Comparison of ENCODE assay signal across 23 cellular contexts in genomic region chr14:41806355-41806975, GRCh38.
"Had no signal": no experiment of that assay in that cellular context is flagged by ENCODE, and none has a peak within 500 bp of the region (broad histone marks: within the 10 kb centered on the region; RNA-seq: fewer than 3 reads in every experiment).

No MANE protein-coding gene starts in this region.

- DNase-seq: activated CD4-positive, alpha-beta memory T cell treated with anti-CD3 and anti-CD28 coated beads, Interleukin-2, amount 10 ng/mL, durations not matched to agents 7 days and 5 days; activated CD4-positive, alpha-beta T cell treated with anti-CD3 and anti-CD28 coated beads for 36 hours; activated CD4-positive, alpha-beta T cell treated with anti-CD3 and anti-CD28 coated beads, Interleukin-2, amount 50 U/mL, for 1 hour; activated naive CD4-positive, alpha-beta T cell treated with anti-CD3 and anti-CD28 coated beads, Interleukin-2, amount 50 U/mL, for 16 hours; activated naive CD8-positive, alpha-beta T cell treated with anti-CD3 and anti-CD28 coated beads, Interleukin-2, amount 10 ng/mL, durations not matched to agents 7 days and 5 days; activated T-cell treated with anti-CD3 and anti-CD28 coated beads for 4 hours; activated T-cell treated with anti-CD3 and anti-CD28 coated beads, Interleukin-2, amount 50 U/mL, for 72 hours; adrenal gland; anterior cingulate cortex; cerebellar nuclear complex; MG63; NCI-H1092 treated with DMSO at 0.1 percent for 48 hours; NCI-H1417 treated with DMSO at 0.1 percent for 48 hours; NCI-H1694; NCI-H2029 treated with DMSO at 0.1 percent for 48 hours; NCI-H446; NCI-H524; PC-3; SHP77 treated with DMSO at 0.1 percent for 48 hours; T-cell; WERI-Rb-1 had no signal

- H3K27ac Mint-ChIP-seq: activated CD4-positive, alpha-beta memory T cell treated with anti-CD3 and anti-CD28 coated beads, Interleukin-2, amount 10 ng/mL, durations not matched to agents 7 days and 5 days; activated CD4-positive, alpha-beta T cell treated with anti-CD3 and anti-CD28 coated beads for 36 hours; activated naive CD8-positive, alpha-beta T cell treated with anti-CD3 and anti-CD28 coated beads, Interleukin-2, amount 10 ng/mL, durations not matched to agents 7 days and 5 days; activated T-cell treated with anti-CD3 and anti-CD28 coated beads, Interleukin-2, amount 50 U/mL, for 72 hours had no signal

- FAIRE-seq: RCC 7860 had no signal

- H3K27ac ChIP-seq: adrenal gland, KMS-11, WERI-Rb-1 had no signal

- H3K4me3 Mint-ChIP-seq: activated CD4-positive, alpha-beta memory T cell treated with anti-CD3 and anti-CD28 coated beads, Interleukin-2, amount 10 ng/mL, durations not matched to agents 7 days and 5 days; activated CD4-positive, alpha-beta T cell treated with anti-CD3 and anti-CD28 coated beads for 36 hours; activated naive CD8-positive, alpha-beta T cell treated with anti-CD3 and anti-CD28 coated beads, Interleukin-2, amount 10 ng/mL, durations not matched to agents 7 days and 5 days; activated T-cell treated with anti-CD3 and anti-CD28 coated beads, Interleukin-2, amount 50 U/mL, for 72 hours; T-cell had no signal

- H3K9me3 ChIP-seq: adrenal gland, MG63 had no signal

- ATAC-seq: activated CD4-positive, alpha-beta T cell treated with anti-CD3 and anti-CD28 coated beads for 36 hours; activated T-cell treated with anti-CD3 and anti-CD28 coated beads, Interleukin-2, amount 50 U/mL, for 72 hours; PC-3; T-cell had no signal

- H3K4me1 Mint-ChIP-seq: activated CD4-positive, alpha-beta T cell treated with anti-CD3 and anti-CD28 coated beads for 36 hours had no signal

- H3K36me3 Mint-ChIP-seq: activated naive CD8-positive, alpha-beta T cell treated with anti-CD3 and anti-CD28 coated beads, Interleukin-2, amount 10 ng/mL, durations not matched to agents 7 days and 5 days; T-cell had no signal

- H3K27me3 Mint-ChIP-seq: activated CD4-positive, alpha-beta T cell treated with anti-CD3 and anti-CD28 coated beads for 36 hours; activated naive CD8-positive, alpha-beta T cell treated with anti-CD3 and anti-CD28 coated beads, Interleukin-2, amount 10 ng/mL, durations not matched to agents 7 days and 5 days; T-cell had no signal
